13 cellular contexts compared by ENCODE assay signal in the genomic region with DNA sequence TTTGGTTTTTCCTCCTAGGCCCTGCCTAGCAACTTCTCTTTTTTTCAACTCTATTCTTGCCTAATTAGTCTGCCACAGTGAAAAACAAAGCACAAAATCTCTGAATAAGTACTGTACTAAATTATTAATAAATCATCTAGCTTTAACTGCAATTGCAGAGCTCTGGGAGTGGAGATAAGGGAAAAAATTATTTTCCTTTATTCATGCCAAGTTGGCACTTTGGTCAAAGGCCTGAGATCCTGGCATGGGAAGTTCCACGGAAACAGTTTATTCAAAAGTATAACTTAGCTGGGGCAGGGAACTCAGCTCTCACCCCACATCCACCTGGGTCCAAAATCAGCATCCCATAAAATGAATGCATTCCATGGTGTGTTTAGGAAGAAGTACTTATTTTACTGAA.
"Had no signal": no experiment of that assay in that cellular context is flagged by ENCODE, and none has a peak within 500 bp of the region (broad histone marks: within the 10 kb centered on the region; RNA-seq: fewer than 3 reads in every experiment).

No MANE protein-coding gene starts in this region.

- H3K36me3 ChIP-seq: brain microvascular endothelial cell, thyroid gland had no signal

- ATAC-seq: activated T-helper 17 cell treated with anti-CD3 and anti-CD28 coated beads, Interleukin-2, amount 50 U/mL, for 72 hours; SK-N-SH treated with all-trans-retinoic acid at 6 μM for 48 hours; WTC11 had no signal

- H3K27me3 ChIP-seq: brain microvascular endothelial cell, thyroid gland had no signal

- H3K9me3 ChIP-seq: thyroid gland had no signal

- H3K4me1 ChIP-seq: thyroid gland had no signal

- DNase-seq: activated CD4-positive, alpha-beta T cell treated with anti-CD3 and anti-CD28 coated beads, Interleukin-2, amount 10 ng/mL, durations not matched to agents 24 days and 14 days; activated CD8-positive, alpha-beta memory T cell treated with anti-CD3 and anti-CD28 coated beads for 24 hours; activated naive CD4-positive, alpha-beta T cell treated with anti-CD3 and anti-CD28 coated beads, Interleukin-2, amount 10 ng/mL, durations not matched to agents 7 days and 5 days; brain microvascular endothelial cell; effector CD4-positive, alpha-beta T cell; glutamatergic neuron; stimulated activated CD4-positive, alpha-beta T cell treated with anti-CD3 and anti-CD28 coated beads, Interleukin-4, amount 100 ng/mL, for 1 hour; stimulated activated CD8-positive, alpha-beta memory T cell treated with anti-CD3 and anti-CD28 coated beads, Interleukin-4, amount 100 ng/mL, for 48 hours; thyroid gland had no signal

- H3K27ac ChIP-seq: brain microvascular endothelial cell, epithelial cell of prostate had no signal

- H3K4me3 ChIP-seq: thyroid gland had no signal
